11 cellular contexts compared by ENCODE assay signal in genomic region chr1:23122023-23122738, GRCh38. TPM values are rescaled to one million over a fixed set of nuclear protein-coding genes. Genes with fewer than 3 reads are reported as not detected.
DNase-seq lines count a peak whose midpoint lies in the region; ATAC-seq and TF ChIP-seq lines count a peak whose summit lies in the region.
"Had no signal": no experiment of that assay in that cellular context is flagged by ENCODE, and none has a peak within 500 bp of the region (broad histone marks: within the 10 kb centered on the region; RNA-seq: fewer than 3 reads in every experiment).

No MANE protein-coding gene starts in this region.

- no peaks in the 10 kb centered on the region for H3K36me3 ChIP-seq in Panc1 (ENCODE audit: control insufficient read depth, insufficient read depth, low read length)
- H3K36me3 ChIP-seq in esophagus squamous epithelium = no peaks in the 10 kb centered on the region
- H3K36me3 ChIP-seq in naive thymus-derived CD4-positive, alpha-beta T cell (ENCODE audit: control insufficient read depth in 2 of 3, insufficient read depth in 3 of 3, low read length in 3 of 3) = no peaks in the 10 kb centered on the region

- in situ Hi-C loops in Panc1 (cut with HindIII; ENCODE audit: low pct_unique_long_range_greater_than_20kb, low sequenced_read_pairs) = no loop called here

- H3K27me3 ChIP-seq in Panc1 (ENCODE audit: control insufficient read depth, insufficient read depth, low read length) = no peaks in the 10 kb centered on the region
- H3K27me3 ChIP-seq in esophagus squamous epithelium = no peaks in the 10 kb centered on the region
- H3K27me3 ChIP-seq in naive thymus-derived CD4-positive, alpha-beta T cell (ENCODE audit: control insufficient read depth in 2 of 2, insufficient read depth in 2 of 2, low read length in 2 of 2) = no peaks in the 10 kb centered on the region

- no peaks in the 10 kb centered on the region for H3K9me3 ChIP-seq in Panc1 (ENCODE audit: control insufficient read depth, insufficient read depth, low read depth, low read length)
- no peaks in the 10 kb centered on the region for H3K9me3 ChIP-seq in esophagus squamous epithelium
- no peaks in the 10 kb centered on the region for H3K9me3 ChIP-seq in naive thymus-derived CD4-positive, alpha-beta T cell (ENCODE audit: control insufficient read depth in 2 of 3, low read length in 3 of 3)

- peaks cover 53% of the 10 kb centered on the region for H3K4me1 ChIP-seq in Panc1 (ENCODE audit: control insufficient read depth, insufficient read depth, low read length)
- H3K4me1 ChIP-seq in esophagus squamous epithelium = peaks cover 18 to 100% (median 60%) of the 10 kb centered on the region in 3 donors
- H3K4me1 ChIP-seq in naive thymus-derived CD4-positive, alpha-beta T cell (ENCODE audit: control insufficient read depth in 2 of 2, insufficient read depth in 2 of 2, low read length in 2 of 2) = peaks cover 16 to 25% of the 10 kb centered on the region in 2 donors

- no peak overlapping the region for H3K4me3 Mint-ChIP-seq in naive thymus-derived CD4-positive, alpha-beta T cell
- H3K4me3 Mint-ChIP-seq: activated B cell treated with CpG ODN at 0.5 μM for 24 hours had no signal

- no peaks in the 10 kb centered on the region for H3K27me3 Mint-ChIP-seq in naive thymus-derived CD4-positive, alpha-beta T cell
- H3K27me3 Mint-ChIP-seq: activated B cell treated with CpG ODN at 0.5 μM for 24 hours had no signal

- peaks cover 0 to 13% (median 0%) of the 10 kb centered on the region in 5 donors for H3K36me3 Mint-ChIP-seq in naive thymus-derived CD4-positive, alpha-beta T cell

- POLR2A ChIA-PET in Panc1 (lab: Charles Lee) = no interaction called here
- POLR2A ChIA-PET in naive thymus-derived CD4-positive, alpha-beta T cell (lab: Charles Lee) = no interaction called here

- H3K27ac Mint-ChIP-seq in naive thymus-derived CD4-positive, alpha-beta T cell = peak overlapping the region in 1 of 9 donors; percentile 40
- H3K27ac Mint-ChIP-seq: activated B cell treated with CpG ODN at 0.5 μM for 24 hours had no signal

- peak; percentile 61 for ATAC-seq in Panc1
- no peak for ATAC-seq in GM21447 (IDR thresholded peaks at IDR 0.05; ENCODE audit: unreplicated experiment)
- ATAC-seq in naive thymus-derived CD4-positive, alpha-beta T cell = no peak

- peaks cover 32 to 80% (median 59%) of the 10 kb centered on the region in 7 donors for H3K4me1 Mint-ChIP-seq in naive thymus-derived CD4-positive, alpha-beta T cell

- CTCF ChIA-PET in Panc1 (lab: Charles Lee) = interaction anchor here (0.9 kb wide), 1 partner anchor 13 kb away, joined by 3 read pairs; no protein-coding TSS in a partner anchor
- CTCF ChIA-PET in naive thymus-derived CD4-positive, alpha-beta T cell (lab: Charles Lee) = no interaction called here

- intact Hi-C loops in Panc1 (cut with micrococcal nuclease; ENCODE audit: unreplicated experiment) (no loop called here), esophagus squamous epithelium (cut with DNase I) (no loop called here)
- intact Hi-C loops in naive thymus-derived CD4-positive, alpha-beta T cell (cut with micrococcal nuclease) = no loop called here

- H3K27ac ChIP-seq in Panc1 (ENCODE audit: low read length) = peak overlapping the region; percentile 5
- peak overlapping the region; percentile 58 to 80 (median 64) for H3K27ac ChIP-seq in esophagus squamous epithelium
- no peak overlapping the region for H3K27ac ChIP-seq in naive thymus-derived CD4-positive, alpha-beta T cell (ENCODE audit: low read depth, low read length)
- H3K27ac ChIP-seq: C4-2B had no signal

- DNase-seq in AG10803 (ENCODE audit: low read depth) (peak; percentile 65), Panc1 (ENCODE audit: low read depth, low spot score) (no peak), esophagus squamous epithelium (lab: John Stamatoyannopoulos, UW) (no peak), myocyte (ENCODE audit: low read depth) (peak; percentile 49), SKM-1 (lab: John Stamatoyannopoulos, UW; ENCODE audit: unreplicated experiment) (no peak), NCI-H2171 treated with DMSO at 0.1 percent for 48 hours (lab: John Stamatoyannopoulos, UW) (no peak)
- DNase-seq in naive thymus-derived CD4-positive, alpha-beta T cell = no peak
- DNase-seq: activated B cell treated with CpG ODN at 0.5 μM for 24 hours, NCI-H2029 had no signal

- WGBS in esophagus squamous epithelium, 2 donors = 11 to 12% methylated on average over 4 of the region's 4 CpGs

- TF ChIP-seq CTCF in AG10803 (conservative IDR thresholded peaks at IDR 0.05; ENCODE audit: low read length) = no peak
- TF ChIP-seq CTCF in Panc1 (IDR thresholded peaks at IDR 0.05) = no peak
- no peak for TF ChIP-seq CTCF in esophagus squamous epithelium (IDR thresholded peaks at IDR 0.05)

- no peak for TF ChIP-seq POLR2A in esophagus squamous epithelium (IDR thresholded peaks at IDR 0.05)

- no peaks in the 10 kb centered on the region for H3K9me3 Mint-ChIP-seq in naive thymus-derived CD4-positive, alpha-beta T cell
- H3K9me3 Mint-ChIP-seq: activated B cell treated with CpG ODN at 0.5 μM for 24 hours had no signal

- no peak overlapping the region for H3K4me3 ChIP-seq in AG10803 (ENCODE audit: low read length)
- H3K4me3 ChIP-seq in Panc1 (ENCODE audit: low read depth in 2 of 2, low read length in 2 of 2) = no peak overlapping the region
- peak overlapping the region in 3 of 4 donors; percentile 2 to 12 (median 6) for H3K4me3 ChIP-seq in esophagus squamous epithelium
- no peak overlapping the region for H3K4me3 ChIP-seq in naive thymus-derived CD4-positive, alpha-beta T cell (ENCODE audit: low read length)

- no TSS peak for BruUV-seq in Panc1 (replicated peaks; lab: Mats Ljungman, UMichigan)

RNA-seq across cellular contexts. Expression of gene LUZP1, which starts 46.5 kb away (rescaled TPM):
- 40.2 TPM for total RNA-seq in Panc1 (2021; ENCODE audit: unreplicated experiment)
- polyA plus RNA-seq in Panc1 (2012; ENCODE audit: insufficient read length) = 14.4 TPM
- total RNA-seq in esophagus squamous epithelium = 10 to 100 TPM; 16.9 to 18.7 (median 17.9) TPM
- total RNA-seq in myocyte = 19.1 and 21.9 TPM in 2 replicates
- polyA plus RNA-seq in myocyte (2012) = 29.5 TPM
- 10 to 100 TPM; 14.8 to 22.9 (median 16.9) TPM for total RNA-seq in naive thymus-derived CD4-positive, alpha-beta T cell
- 10 to 100 TPM; 12.6 to 24.7 TPM for polyA plus RNA-seq in naive thymus-derived CD4-positive, alpha-beta T cell

Comparison
In these comparisons a context has a peak if more than half of its experiments do, and no peak if none do; other contexts are left out.
1. DNase-seq: peak in AG10803 (single experiment) and myocyte (single experiment); none in Panc1 (single experiment), esophagus squamous epithelium (single experiment), SKM-1 (single experiment), naive thymus-derived CD4-positive, alpha-beta T cell (0 of 9) and NCI-H2171 treated with DMSO at 0.1 percent for 48 hours (single experiment).
2. H3K4me3 ChIP-seq: peak in esophagus squamous epithelium (3 of 4); none in AG10803 (single experiment), Panc1 (0 of 2) and naive thymus-derived CD4-positive, alpha-beta T cell (single experiment).